2 cellular contexts compared by ENCODE assay signal in the genomic region with DNA sequence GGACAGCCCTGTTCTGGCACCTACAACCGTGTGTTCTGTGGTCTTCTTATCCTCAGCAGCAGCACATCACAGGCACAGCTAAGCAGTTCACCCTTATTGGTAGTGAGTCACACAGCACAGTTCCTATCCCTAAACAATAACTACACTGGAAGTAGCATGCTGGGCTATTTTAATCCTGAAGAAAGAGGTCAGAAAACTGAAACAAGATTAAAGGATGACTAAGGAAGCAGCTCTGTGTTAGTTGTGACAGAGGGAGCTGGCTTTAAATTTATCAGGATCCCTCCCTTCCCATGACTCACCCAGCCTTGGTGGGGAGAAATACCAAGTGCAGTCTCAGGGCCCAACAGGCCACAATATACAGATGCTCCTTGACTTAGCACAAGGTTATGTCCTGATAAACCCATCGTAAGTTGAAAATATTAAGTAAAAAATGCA.
TF ChIP-seq lines count a peak whose summit lies in the region.

No MANE protein-coding gene starts in this region.

TF ChIP-seq in HCT116, 20 proteins besides CTCF, POLR2A, EP300 and RAD21 (continued from another document):
- TF ChIP-seq ELF1 (IDR thresholded peaks at IDR 0.05; ENCODE audit: borderline replicate concordance, low read depth) (no peak), POLR2AphosphoS5 (IDR thresholded peaks at IDR 0.05; ENCODE audit: low read depth, low read length) (no peak), CEBPB (IDR thresholded peaks at IDR 0.05; ENCODE audit: low read depth) (no peak), SIN3A (IDR thresholded peaks at IDR 0.05; ENCODE audit: low read depth) (no peak), ATF3 (IDR thresholded peaks at IDR 0.05) (no peak), SRF (IDR thresholded peaks at IDR 0.05; ENCODE audit: low read depth) (no peak), EGR1 (IDR thresholded peaks at IDR 0.05; ENCODE audit: low read depth) (no peak), JUND (IDR thresholded peaks at IDR 0.05) (no peak), CBX3 (IDR thresholded peaks at IDR 0.05; ENCODE audit: low read depth) (no peak), EZH2 (IDR thresholded peaks at IDR 0.05) (no peak), SP1 (IDR thresholded peaks at IDR 0.05; ENCODE audit: low read depth) (no peak), YY1 (IDR thresholded peaks at IDR 0.05; ENCODE audit: extremely low read depth, insufficient replicate concordance, low read depth, low read length) (no peak), ZNF274 (IDR thresholded peaks at IDR 0.05; ENCODE audit: low read depth, low read length) (no peak)
- TF ChIP-seq, protein P1, sequence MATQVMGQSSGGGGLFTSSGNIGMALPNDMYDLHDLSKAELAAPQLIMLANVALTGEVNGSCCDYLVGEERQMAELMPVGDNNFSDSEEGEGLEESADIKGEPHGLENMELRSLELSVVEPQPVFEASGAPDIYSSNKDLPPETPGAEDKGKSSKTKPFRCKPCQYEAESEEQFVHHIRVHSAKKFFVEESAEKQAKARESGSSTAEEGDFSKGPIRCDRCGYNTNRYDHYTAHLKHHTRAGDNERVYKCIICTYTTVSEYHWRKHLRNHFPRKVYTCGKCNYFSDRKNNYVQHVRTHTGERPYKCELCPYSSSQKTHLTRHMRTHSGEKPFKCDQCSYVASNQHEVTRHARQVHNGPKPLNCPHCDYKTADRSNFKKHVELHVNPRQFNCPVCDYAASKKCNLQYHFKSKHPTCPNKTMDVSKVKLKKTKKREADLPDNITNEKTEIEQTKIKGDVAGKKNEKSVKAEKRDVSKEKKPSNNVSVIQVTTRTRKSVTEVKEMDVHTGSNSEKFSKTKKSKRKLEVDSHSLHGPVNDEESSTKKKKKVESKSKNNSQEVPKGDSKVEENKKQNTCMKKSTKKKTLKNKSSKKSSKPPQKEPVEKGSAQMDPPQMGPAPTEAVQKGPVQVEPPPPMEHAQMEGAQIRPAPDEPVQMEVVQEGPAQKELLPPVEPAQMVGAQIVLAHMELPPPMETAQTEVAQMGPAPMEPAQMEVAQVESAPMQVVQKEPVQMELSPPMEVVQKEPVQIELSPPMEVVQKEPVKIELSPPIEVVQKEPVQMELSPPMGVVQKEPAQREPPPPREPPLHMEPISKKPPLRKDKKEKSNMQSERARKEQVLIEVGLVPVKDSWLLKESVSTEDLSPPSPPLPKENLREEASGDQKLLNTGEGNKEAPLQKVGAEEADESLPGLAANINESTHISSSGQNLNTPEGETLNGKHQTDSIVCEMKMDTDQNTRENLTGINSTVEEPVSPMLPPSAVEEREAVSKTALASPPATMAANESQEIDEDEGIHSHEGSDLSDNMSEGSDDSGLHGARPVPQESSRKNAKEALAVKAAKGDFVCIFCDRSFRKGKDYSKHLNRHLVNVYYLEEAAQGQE (IDR thresholded peaks at IDR 0.05; ENCODE audit: low read depth) = no peak
- TF ChIP-seq, protein P2, sequence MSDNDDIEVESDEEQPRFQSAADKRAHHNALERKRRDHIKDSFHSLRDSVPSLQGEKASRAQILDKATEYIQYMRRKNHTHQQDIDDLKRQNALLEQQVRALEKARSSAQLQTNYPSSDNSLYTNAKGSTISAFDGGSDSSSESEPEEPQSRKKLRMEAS (IDR thresholded peaks at IDR 0.05) = no peak

TF ChIP-seq in SK-N-SH, 30 proteins besides CTCF, POLR2A, EP300 and RAD21 (continued from another document):
- TF ChIP-seq, protein P3, sequence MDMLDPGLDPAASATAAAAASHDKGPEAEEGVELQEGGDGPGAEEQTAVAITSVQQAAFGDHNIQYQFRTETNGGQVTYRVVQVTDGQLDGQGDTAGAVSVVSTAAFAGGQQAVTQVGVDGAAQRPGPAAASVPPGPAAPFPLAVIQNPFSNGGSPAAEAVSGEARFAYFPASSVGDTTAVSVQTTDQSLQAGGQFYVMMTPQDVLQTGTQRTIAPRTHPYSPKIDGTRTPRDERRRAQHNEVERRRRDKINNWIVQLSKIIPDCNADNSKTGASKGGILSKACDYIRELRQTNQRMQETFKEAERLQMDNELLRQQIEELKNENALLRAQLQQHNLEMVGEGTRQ (IDR thresholded peaks at IDR 0.05; ENCODE audit: borderline replicate concordance, low read depth, low read length) = no peak
- no peak for TF ChIP-seq EZH2phosphoT487 (IDR thresholded peaks at IDR 0.05; ENCODE audit: borderline replicate concordance, low read depth)
- TF ChIP-seq PBX3 (IDR thresholded peaks at IDR 0.05) = peak; percentile 26; the same call in 1 of the 2 replicates
- no peak for TF ChIP-seq SMC3 (IDR thresholded peaks at IDR 0.05; ENCODE audit: low read depth, low read length)
- no peak for TF ChIP-seq SIN3A (IDR thresholded peaks at IDR 0.05; ENCODE audit: borderline replicate concordance, low read depth, low read length)
